In genomic region chr2:95402370-95403203, GRCh38 we compare ENCODE assay signal across 1 cellular context.
TF ChIP-seq lines count a peak whose summit lies in the region.

FAHD2A (plus strand) TSS chr2:95402708; CDS start chr2:95405559, 2,851 bp downstream.

TF ChIP-seq in SK-N-SH, 30 proteins besides CTCF, POLR2A, EP300 and RAD21 (continued from another document):
- TF ChIP-seq REST (IDR thresholded peaks at IDR 0.05; ENCODE audit: low read depth, low read length) = no peak
- TF ChIP-seq YY1 (IDR thresholded peaks at IDR 0.05; ENCODE audit: low read depth) = no peak
- no peak for TF ChIP-seq NRF1 (IDR thresholded peaks at IDR 0.05; ENCODE audit: low read depth, low read length)
- peak; percentile 29 for TF ChIP-seq CHD2 (IDR thresholded peaks at IDR 0.05; ENCODE audit: low read length, partially characterized antibody)
- no peak for TF ChIP-seq ELF1 (IDR thresholded peaks at IDR 0.05)
